ENCODE assay signal across 19 cellular contexts in genomic region chr2:207783514-207783913, GRCh38. TPM values are rescaled to one million over a fixed set of nuclear protein-coding genes. Genes with fewer than 3 reads are reported as not detected.
DNase-seq lines count a peak whose midpoint lies in the region; ATAC-seq, FAIRE-seq and TF ChIP-seq lines count a peak whose summit lies in the region.
"Had no signal": no experiment of that assay in that cellular context is flagged by ENCODE, and none has a peak within 500 bp of the region (broad histone marks: within the 10 kb centered on the region; RNA-seq: fewer than 3 reads in every experiment).

No MANE protein-coding gene starts in this region.

- in situ Hi-C loops in HepG2 (cut with HindIII; ENCODE audit: extremely low pct_ligation_motif_present, low pct_unique_long_range_greater_than_20kb) = no loop called here

- H3K27ac ChIP-seq in right lobe of liver (peak overlapping the region; percentile 58 to 79 (median 64)), HepG2 (ENCODE audit: extremely low read length, insufficient read depth, low read length) (no peak overlapping the region), OCI-LY3 (ENCODE audit: low read length) (no peak overlapping the region), stomach (peak overlapping the region in 3 of 5 donors; percentile 48 to 62 (median 55))

- no TSS peak for BruUV-seq in HepG2 (replicated peaks; lab: Mats Ljungman, UMichigan)

- H3K4me3 ChIP-seq in right lobe of liver (no peak overlapping the region), HepG2 (replicated peaks in 1 of 3; ENCODE audit: insufficient read depth in 1 of 3, low read depth in 2 of 3, low read length in 3 of 3) (no peak overlapping the region), OCI-LY3 (ENCODE audit: low read length) (no peak overlapping the region), stomach (no peak overlapping the region)
- H3K4me3 ChIP-seq: HAP-1 had no signal

- no peak for TF ChIP-seq POLR2A in right lobe of liver (IDR thresholded peaks at IDR 0.05)
- TF ChIP-seq POLR2A in HepG2 (IDR thresholded peaks at IDR 0.05; ENCODE audit: insufficient read depth in 1 of 2, low read depth in 2 of 2, low read length in 2 of 2) = no peak
- TF ChIP-seq POLR2A in stomach (IDR thresholded peaks at IDR 0.05) = no peak

- no peak for ATAC-seq in right lobe of liver
- ATAC-seq in HepG2 = no peak
- no peak for ATAC-seq in HG03342 (IDR thresholded peaks at IDR 0.05; ENCODE audit: unreplicated experiment)
- no peak for ATAC-seq in left cardiac atrium

- no peaks in the 10 kb centered on the region for H3K79me2 ChIP-seq in HepG2 (ENCODE audit: insufficient read depth, low read length)
- no peaks in the 10 kb centered on the region for H3K79me2 ChIP-seq in OCI-LY3 (ENCODE audit: low read length)

- CTCF ChIA-PET in HepG2 (lab: Yijun Ruan, JAX; ENCODE audit: low intra/inter-chr PET ratio, low total read pairs) = no interaction called here

- intact Hi-C loops in right lobe of liver (cut with DNase I) (no loop called here), HepG2 (cut with micrococcal nuclease; ENCODE audit: unreplicated experiment) (no loop called here), stomach (cut with DNase I; ENCODE audit: low total_unique reads) (no loop called here), left cardiac atrium (cut with DNase I) (no loop called here)

- H3K9ac ChIP-seq in HepG2 (ENCODE audit: insufficient read depth, low read depth, low read length) = no peak overlapping the region
- no peak overlapping the region for H3K9ac ChIP-seq in OCI-LY3 (ENCODE audit: low read length)

- TF ChIP-seq CTCF in right lobe of liver (IDR thresholded peaks at IDR 0.05) = no peak
- TF ChIP-seq CTCF in HepG2 (CRISPR knock-in tag; IDR thresholded peaks at IDR 0.05) = no peak
- TF ChIP-seq CTCF in OCI-LY3 (IDR thresholded peaks at IDR 0.05; ENCODE audit: low read depth, low read length) = no peak
- TF ChIP-seq CTCF in stomach (IDR thresholded peaks at IDR 0.05) = no peak

- TF ChIP-seq EP300 in HepG2 (IDR thresholded peaks at IDR 0.05; ENCODE audit: low read depth in 2 of 2, low read length in 2 of 2) = no peak
- no peak for TF ChIP-seq EP300 in HepG2 (CRISPR knock-in tag; IDR thresholded peaks at IDR 0.05; ENCODE audit: borderline replicate concordance)
- no peak for TF ChIP-seq EP300 in stomach (IDR thresholded peaks at IDR 0.05)

- H3K27me3 ChIP-seq in right lobe of liver (no peaks in the 10 kb centered on the region), HepG2 (ENCODE audit: control insufficient read depth in 1 of 2, insufficient read depth in 2 of 2, low read length in 2 of 2) (no peaks in the 10 kb centered on the region), OCI-LY3 (ENCODE audit: low read depth, low read length) (no peaks in the 10 kb centered on the region; the same call in none of the 2 replicates), stomach (no peaks in the 10 kb centered on the region)

- FAIRE-seq in HepG2 (lab: Jason Lieb, UNC) = no peak
- FAIRE-seq: A204.1, G401.6, GM18507, H54 had no signal

- H4K20me1 ChIP-seq in HepG2 (ENCODE audit: insufficient read depth, low read length) (no peaks in the 10 kb centered on the region), OCI-LY3 (ENCODE audit: insufficient read depth, low read length) (no peaks in the 10 kb centered on the region)

- POLR2A ChIA-PET in HepG2 (lab: Yijun Ruan, JAX) = interaction anchor here (1.0 to 5.9 kb wide), 8 partner anchors 9 to 153 kb away, joined by 3 to 75 read pairs (median 15); partner anchors contain the start of gene FZD5

- H2AFZ ChIP-seq in HepG2 (ENCODE audit: low read length) (no peak overlapping the region), OCI-LY3 (ENCODE audit: low read depth, low read length) (no peak overlapping the region)

- peaks cover 0 to 35% (median 18%) of the 10 kb centered on the region in 4 donors for H3K4me1 ChIP-seq in right lobe of liver
- peaks cover 92% of the 10 kb centered on the region for H3K4me1 ChIP-seq in HepG2 (ENCODE audit: insufficient read depth, low read length)
- H3K4me1 ChIP-seq in OCI-LY3 (ENCODE audit: low read length) = peaks cover 10% of the 10 kb centered on the region
- H3K4me1 ChIP-seq in stomach = peaks cover 7 to 28% (median 15%) of the 10 kb centered on the region in 4 donors

- no peaks in the 10 kb centered on the region for H3K9me3 ChIP-seq in right lobe of liver
- no peaks in the 10 kb centered on the region for H3K9me3 ChIP-seq in HepG2 (ENCODE audit: low read length)
- no peaks in the 10 kb centered on the region for H3K9me3 ChIP-seq in OCI-LY3 (ENCODE audit: insufficient read depth, low read length)
- no peaks in the 10 kb centered on the region for H3K9me3 ChIP-seq in stomach
- H3K9me3 ChIP-seq: HAP-1 had no signal

- DNase-seq in right lobe of liver (no peak), HepG2 (ENCODE audit: low spot score) (no peak), stomach (no peak), left cardiac atrium (no peak)
- DNase-seq: ACHN; C1 segment of cervical spinal cord; CD4-positive, alpha-beta memory T cell; COR-L47; DMS153; DND-41; GOT3; HFFc6 had no signal

- H3K36me3 ChIP-seq in right lobe of liver = no peaks in the 10 kb centered on the region
- H3K36me3 ChIP-seq in HepG2 (replicated peaks in 1 of 2; ENCODE audit: control insufficient read depth in 1 of 2, insufficient read depth in 2 of 2, low read length in 2 of 2) = no peaks in the 10 kb centered on the region
- H3K36me3 ChIP-seq in OCI-LY3 (replicated peaks; ENCODE audit: low read depth, low read length) = no peaks in the 10 kb centered on the region
- H3K36me3 ChIP-seq in stomach = no peaks in the 10 kb centered on the region
- H3K36me3 ChIP-seq: HAP-1 had no signal

- H3K4me2 ChIP-seq in HepG2 (ENCODE audit: low read depth, low read length) = no peak overlapping the region
- H3K4me2 ChIP-seq in OCI-LY3 (ENCODE audit: low read length) = peak overlapping the region; percentile 38

- WGBS in right lobe of liver (ENCODE audit: insufficient coverage, low coverage, low lambda C conversion rate, missing lambda C conversion rate) = 92% methylated on average over 2 of the region's 2 CpGs
- 92% methylated on average over 2 of the region's 2 CpGs for WGBS in HepG2 (ENCODE audit: low lambda C conversion rate)
- 79 to 86% (median 83%) methylated on average over 2 of the region's 2 CpGs for WGBS in stomach, 5 donors

- no peak for TF ChIP-seq RAD21 in HepG2 (CRISPR knock-in tag; IDR thresholded peaks at IDR 0.05)

TF ChIP-seq in HepG2, 621 proteins besides CTCF, POLR2A, EP300 and RAD21 (continues in another document):
- TF ChIP-seq, protein P1, sequence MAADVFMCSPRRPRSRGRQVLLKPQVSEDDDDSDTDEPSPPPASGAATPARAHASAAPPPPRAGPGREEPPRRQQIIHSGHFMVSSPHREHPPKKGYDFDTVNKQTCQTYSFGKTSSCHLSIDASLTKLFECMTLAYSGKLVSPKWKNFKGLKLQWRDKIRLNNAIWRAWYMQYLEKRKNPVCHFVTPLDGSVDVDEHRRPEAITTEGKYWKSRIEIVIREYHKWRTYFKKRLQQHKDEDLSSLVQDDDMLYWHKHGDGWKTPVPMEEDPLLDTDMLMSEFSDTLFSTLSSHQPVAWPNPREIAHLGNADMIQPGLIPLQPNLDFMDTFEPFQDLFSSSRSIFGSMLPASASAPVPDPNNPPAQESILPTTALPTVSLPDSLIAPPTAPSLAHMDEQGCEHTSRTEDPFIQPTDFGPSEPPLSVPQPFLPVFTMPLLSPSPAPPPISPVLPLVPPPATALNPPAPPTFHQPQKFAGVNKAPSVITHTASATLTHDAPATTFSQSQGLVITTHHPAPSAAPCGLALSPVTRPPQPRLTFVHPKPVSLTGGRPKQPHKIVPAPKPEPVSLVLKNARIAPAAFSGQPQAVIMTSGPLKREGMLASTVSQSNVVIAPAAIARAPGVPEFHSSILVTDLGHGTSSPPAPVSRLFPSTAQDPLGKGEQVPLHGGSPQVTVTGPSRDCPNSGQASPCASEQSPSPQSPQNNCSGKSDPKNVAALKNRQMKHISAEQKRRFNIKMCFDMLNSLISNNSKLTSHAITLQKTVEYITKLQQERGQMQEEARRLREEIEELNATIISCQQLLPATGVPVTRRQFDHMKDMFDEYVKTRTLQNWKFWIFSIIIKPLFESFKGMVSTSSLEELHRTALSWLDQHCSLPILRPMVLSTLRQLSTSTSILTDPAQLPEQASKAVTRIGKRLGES (CRISPR knock-in tag; IDR thresholded peaks at IDR 0.05; ENCODE audit: borderline replicate concordance) = no peak
- no peak for TF ChIP-seq TEAD2 (CRISPR knock-in tag; IDR thresholded peaks at IDR 0.05)
- TF ChIP-seq KDM5A (IDR thresholded peaks at IDR 0.05; ENCODE audit: borderline replicate concordance, low read length) = no peak
- TF ChIP-seq ZNF792 (CRISPR knock-in tag; IDR thresholded peaks at IDR 0.05) = no peak
- TF ChIP-seq EEA1 (CRISPR knock-in tag; IDR thresholded peaks at IDR 0.05; ENCODE audit: borderline replicate concordance) = no peak
- TF ChIP-seq FOXA1 (IDR thresholded peaks at IDR 0.05) = no peak
- TF ChIP-seq FOXA1 (CRISPR knock-in tag; IDR thresholded peaks at IDR 0.05) = no peak

RNA-seq across cellular contexts. Expression of gene FZD5, which starts 13.8 kb away (rescaled TPM):
- 10 to 100 TPM; 18.5 to 37.4 (median 29.3) TPM for total RNA-seq in right lobe of liver
- 28.9 and 34.3 TPM in 2 replicates for total RNA-seq in HepG2 (2016; rRNA removed; fragmentation: Illumina TruSeq; extraction: Trizol)
- total RNA-seq in HepG2 (2016; cell fraction: cytosol; rRNA removed; fragmentation: Illumina TruSeq; extraction: Trizol; ENCODE audit: low read depth) = 3.1 and 4.0 TPM in 2 replicates
- 27.1 and 33.9 TPM in 2 replicates for total RNA-seq in HepG2 (2016; cell fraction: insoluble cytoplasmic fraction; rRNA removed; fragmentation: Illumina TruSeq; extraction: Trizol)
- 17.9 and 18.6 TPM in 2 replicates for total RNA-seq in HepG2 (2016; cell fraction: membrane; rRNA removed; fragmentation: Illumina TruSeq; extraction: Trizol)
- total RNA-seq in HepG2 (2016; cell fraction: nucleus; rRNA removed; fragmentation: Illumina TruSeq; extraction: Trizol) = 49.9 and 55.0 TPM in 2 replicates
- 25.3 and 29.1 TPM in 2 replicates for polyA plus RNA-seq in HepG2 (2011; rRNA removed)
- polyA plus RNA-seq in HepG2 (2011; cell fraction: cytosol; rRNA removed) = 17.7 and 21.9 TPM in 2 replicates
- polyA plus RNA-seq in HepG2 (2011; cell fraction: nucleus; rRNA removed) = 46.8 and 48.3 TPM in 2 replicates
- 41.5 and 51.6 TPM in 2 replicates for polyA plus RNA-seq in HepG2 (2012)
- polyA plus RNA-seq in HepG2 (2016; cell fraction: cytosol; fragmentation: Illumina TruSeq; extraction: Trizol; ENCODE audit: low read depth) = 1.9 and 2.0 TPM in 2 replicates
- 21.1 and 22.9 TPM in 2 replicates for polyA plus RNA-seq in HepG2 (2016; cell fraction: insoluble cytoplasmic fraction; fragmentation: Illumina TruSeq; extraction: Trizol; ENCODE audit: low read depth)
- 6.8 and 7.4 TPM in 2 replicates for polyA plus RNA-seq in HepG2 (2016; cell fraction: membrane; fragmentation: Illumina TruSeq; extraction: Trizol; ENCODE audit: low read depth)
- polyA plus RNA-seq in HepG2 (2016; cell fraction: nucleus; fragmentation: Illumina TruSeq; extraction: Trizol; ENCODE audit: insufficient read depth, low read depth) = 38.4 and 40.1 TPM in 2 replicates
- 4.3 and 130 TPM in 2 replicates for polyA minus RNA-seq in HepG2 (2011; rRNA and poly(A)+ RNA removed; ENCODE audit: low replicate concordance)
- 61.0 and 69.9 TPM in 2 replicates for polyA minus RNA-seq in HepG2 (2011; cell fraction: cytosol; rRNA and poly(A)+ RNA removed)
- polyA minus RNA-seq in HepG2 (2011; cell fraction: nucleus; rRNA and poly(A)+ RNA removed) = 116 and 135 TPM in 2 replicates
- total RNA-seq in stomach = 10 to 100 TPM; 13.4 to 62.0 (median 30.7) TPM
- polyA plus RNA-seq in stomach = 1 to 10 TPM; 2.3 to 4.8 (median 2.7) TPM
- 1 to 10 TPM; 4.9 to 5.0 TPM for total RNA-seq in left cardiac atrium

Comparison
In these comparisons a context has a peak if more than half of its experiments do, and no peak if none do; other contexts are left out.
1. H3K27ac ChIP-seq: peak in right lobe of liver (3 of 3) and stomach (3 of 5); none in HepG2 (single experiment) and OCI-LY3 (single experiment).